In genomic region chr12:56266634-56267442, GRCh38 we compare ENCODE assay signal across 8 cellular contexts. TPM values are rescaled to one million over a fixed set of nuclear protein-coding genes. Genes with fewer than 3 reads are reported as not detected.
DNase-seq lines count a peak whose midpoint lies in the region; ATAC-seq and TF ChIP-seq lines count a peak whose summit lies in the region.

Gene COQ10A, plus strand, starts transcription at chr12:56266942. Its CDS starts 177 bp downstream, at chr12:56267119.

- peak; percentile 77 to 90 (median 86) for DNase-seq in CD4-positive, alpha-beta T cell
- DNase-seq in NCI-H82 (lab: John Stamatoyannopoulos, UW) (peak; percentile 96), lower leg skin (ENCODE audit: low spot score in 2 of 2) (peak; percentile 87 to 98)
- DNase-seq in activated CD4-positive, alpha-beta memory T cell treated with anti-CD3 and anti-CD28 coated beads, Interleukin-2, amount 10 ng/mL, durations not matched to agents 7 days and 5 days: peak; percentile 90
- peak; percentile 74 to 83 for DNase-seq in stimulated activated CD4-positive, alpha-beta T cell treated with anti-CD3 and anti-CD28 coated beads, Interleukin-4, amount 100 ng/mL, for 48 hours (ENCODE audit: low read depth in 2 of 2)

- peaks cover 6 to 15% of the 10 kb centered on the region in 2 donors for H3K4me1 ChIP-seq in duodenal mucosa (ENCODE audit: control insufficient read depth in 1 of 2, insufficient read depth in 2 of 2, low read length in 2 of 2)

- H3K36me3 Mint-ChIP-seq in CD4-positive, alpha-beta T cell (ENCODE audit: low read depth): peaks cover 31% of the 10 kb centered on the region
- H3K36me3 Mint-ChIP-seq in activated CD4-positive, alpha-beta memory T cell treated with anti-CD3 and anti-CD28 coated beads, Interleukin-2, amount 10 ng/mL, durations not matched to agents 7 days and 5 days (ENCODE audit: low read depth): peaks cover 14% of the 10 kb centered on the region

- no peaks in the 10 kb centered on the region for H3K9me3 ChIP-seq in CD4-positive, alpha-beta T cell (ENCODE audit: control insufficient read depth, low read length)
- no peaks in the 10 kb centered on the region for H3K9me3 ChIP-seq in duodenal mucosa (ENCODE audit: control insufficient read depth in 1 of 2, low read length in 2 of 2)

- intact Hi-C loops in CD4-positive, alpha-beta T cell (cut with DNase I, micrococcal nuclease): loop anchor here (1.0 to 2.0 kb wide), 3 partner anchors 32 to 198 kb away; partner anchors contain the start of gene CS (in 1 of the 2)
- intact Hi-C loops in lower leg skin (cut with DNase I; ENCODE audit: low total_unique reads): no loop called here

- no peaks in the 10 kb centered on the region for H3K27me3 ChIP-seq in CD4-positive, alpha-beta T cell (ENCODE audit: control insufficient read depth, insufficient read depth, low read length)
- no peaks in the 10 kb centered on the region for H3K27me3 ChIP-seq in duodenal mucosa (ENCODE audit: control insufficient read depth in 1 of 2, insufficient read depth in 2 of 2, low read length in 2 of 2)

- no peaks in the 10 kb centered on the region for H3K27me3 Mint-ChIP-seq in CD4-positive, alpha-beta T cell
- no peaks in the 10 kb centered on the region for H3K27me3 Mint-ChIP-seq in activated CD4-positive, alpha-beta memory T cell treated with anti-CD3 and anti-CD28 coated beads, Interleukin-2, amount 10 ng/mL, durations not matched to agents 7 days and 5 days

- H3K4me3 ChIP-seq in duodenal mucosa (ENCODE audit: low read depth in 1 of 2, low read length in 2 of 2) (peak within 1 kb of the TSS; percentile 82 to 87), lower leg skin (ENCODE audit: low read depth, poor library complexity, severe bottlenecking) (peak within 1 kb of the TSS; percentile 62)

- peak within 1 kb of the TSS; percentile 91 for H3K27ac ChIP-seq in CD4-positive, alpha-beta T cell (ENCODE audit: low read depth, low read length)
- H3K27ac ChIP-seq in duodenal mucosa (ENCODE audit: low read depth, low read length): peak within 1 kb of the TSS; percentile 91

- peak within 1 kb of the TSS; percentile 91 for H3K27ac Mint-ChIP-seq in CD4-positive, alpha-beta T cell
- H3K27ac Mint-ChIP-seq in activated CD4-positive, alpha-beta memory T cell treated with anti-CD3 and anti-CD28 coated beads, Interleukin-2, amount 10 ng/mL, durations not matched to agents 7 days and 5 days: peak within 1 kb of the TSS; percentile 80

- no peak for TF ChIP-seq POLR2A in lower leg skin (IDR thresholded peaks at IDR 0.05)

- TF ChIP-seq CTCF in CD4-positive, alpha-beta T cell (IDR thresholded peaks at IDR 0.05): peak; percentile 64
- TF ChIP-seq CTCF in lower leg skin (IDR thresholded peaks at IDR 0.05): peak in 1 of 3 donors; percentile 20

- POLR2A ChIA-PET in CD4-positive, alpha-beta T cell (lab: Charles Lee): interaction anchor here (0.6 to 2.5 kb wide), 15 partner anchors 9 to 292 kb away, joined by 3 to 25 read pairs (median 7); partner anchors contain the start of genes ANKRD52, CNPY2, CS and RAB5B
- POLR2A ChIA-PET in activated CD4-positive, alpha-beta memory T cell treated with anti-CD3 and anti-CD28 coated beads, Interleukin-2, amount 10 ng/mL, durations not matched to agents 7 days and 5 days (lab: Charles Lee): interaction anchor here (1.0 to 2.2 kb wide), 14 partner anchors 9 to 197 kb away, joined by 3 to 20 read pairs (median 4); partner anchors contain the start of genes ANKRD52, CNPY2, CS and IL23A

- H3K9me3 Mint-ChIP-seq in CD4-positive, alpha-beta T cell: no peaks in the 10 kb centered on the region
- no peaks in the 10 kb centered on the region for H3K9me3 Mint-ChIP-seq in activated CD4-positive, alpha-beta memory T cell treated with anti-CD3 and anti-CD28 coated beads, Interleukin-2, amount 10 ng/mL, durations not matched to agents 7 days and 5 days

- CTCF ChIA-PET in CD4-positive, alpha-beta T cell (lab: Charles Lee): interaction anchor here (0.6 to 2.2 kb wide), 10 partner anchors 9 to 197 kb away, joined by 3 to 19 read pairs (median 4); partner anchors contain the start of genes ANKRD52, CNPY2, IL23A and RNF41
- CTCF ChIA-PET in activated CD4-positive, alpha-beta memory T cell treated with anti-CD3 and anti-CD28 coated beads, Interleukin-2, amount 10 ng/mL, durations not matched to agents 7 days and 5 days (lab: Charles Lee): interaction anchor here (0.6 to 3.3 kb wide), 17 partner anchors 9 to 197 kb away, joined by 3 to 19 read pairs (median 3); partner anchors contain the start of genes ANKRD52, CS, RNF41 and SMARCC2

- H3K36me3 ChIP-seq in duodenal mucosa (ENCODE audit: control insufficient read depth in 1 of 2, insufficient read depth in 2 of 2, low read length in 2 of 2): peaks cover 0 to 18% of the 10 kb centered on the region in 2 donors

- peak; percentile 88 for ATAC-seq in CD4-positive, alpha-beta T cell (ENCODE audit: poor library complexity)
- ATAC-seq in GM19395 (IDR thresholded peaks at IDR 0.05; ENCODE audit: unreplicated experiment) (peak; percentile 88), HG03558 (IDR thresholded peaks at IDR 0.05; ENCODE audit: extremely low read depth, unreplicated experiment) (peak; percentile 75)

- peak within 1 kb of the TSS; percentile 69 to 91 for H3K9ac ChIP-seq in duodenal mucosa (ENCODE audit: low read depth in 1 of 2, low read length in 2 of 2)

- peak within 1 kb of the TSS; percentile 96 for H3K4me3 Mint-ChIP-seq in CD4-positive, alpha-beta T cell
- H3K4me3 Mint-ChIP-seq in activated CD4-positive, alpha-beta memory T cell treated with anti-CD3 and anti-CD28 coated beads, Interleukin-2, amount 10 ng/mL, durations not matched to agents 7 days and 5 days: peak within 1 kb of the TSS; percentile 87

- 0% methylated on average over 35 to 68 of the region's 71 CpGs for WGBS in lower leg skin, 2 donors

- H3K4me1 Mint-ChIP-seq in CD4-positive, alpha-beta T cell (ENCODE audit: low read depth): peaks cover 17% of the 10 kb centered on the region
- peaks cover 21% of the 10 kb centered on the region for H3K4me1 Mint-ChIP-seq in activated CD4-positive, alpha-beta memory T cell treated with anti-CD3 and anti-CD28 coated beads, Interleukin-2, amount 10 ng/mL, durations not matched to agents 7 days and 5 days

RNA-seq across cellular contexts. Expression of gene COQ10A, which starts in this region (rescaled TPM):
- total RNA-seq in CD4-positive, alpha-beta T cell: 10 to 100 TPM; 27.6 to 29.2 TPM
- 10 to 100 TPM; 12.8 to 16.7 TPM for total RNA-seq in activated CD4-positive, alpha-beta memory T cell treated with anti-CD3 and anti-CD28 coated beads, Interleukin-2, amount 10 ng/mL, durations not matched to agents 7 days and 5 days
- total RNA-seq in lower leg skin: 10 to 100 TPM in 1 of 4 donors, 1 to 10 TPM in 3; 2.8 to 11.0 (median 5.8) TPM

Comparison
In these comparisons a context has a peak if more than half of its experiments do, and no peak if none do; other contexts are left out.
1. Peak in every context shown above with its lines: DNase-seq, ATAC-seq, H3K4me3 ChIP-seq and H3K27ac ChIP-seq.